20 cellular contexts compared by ENCODE assay signal in genomic region chr3:175301741-175302140, GRCh38.
"Had no signal": no experiment of that assay in that cellular context is flagged by ENCODE, and none has a peak within 500 bp of the region (broad histone marks: within the 10 kb centered on the region; RNA-seq: fewer than 3 reads in every experiment).

No MANE protein-coding gene starts in this region.

- DNase-seq: natural killer cell; occipital lobe; ovary; posterior cingulate gyrus; psoas muscle; right cardiac atrium; right lobe of liver; sigmoid colon; small intestine; stimulated activated CD4-positive, alpha-beta T cell treated with anti-CD3 and anti-CD28 coated beads, Interleukin-15, amount 100 ng/mL, for 24 hours; stimulated activated CD4-positive, alpha-beta T cell treated with anti-CD3 and anti-CD28 coated beads, Interleukin-2, amount 100 ng/mL, for 24 hours; stimulated activated CD4-positive, alpha-beta T cell treated with anti-CD3 and anti-CD28 coated beads, Interleukin-2, amount 100 ng/mL, for 48 hours; stimulated activated CD4-positive, alpha-beta T cell treated with anti-CD3 and anti-CD28 coated beads, Interleukin-4, amount 100 ng/mL, for 24 hours; stimulated activated naive B cell treated with anti-CD40 and anti-IgM and Interleukin-4, amounts not matched to agents 10 μg/mL and 1 μg/mL and 100 μg/mL, for 72 hours; stimulated activated naive CD4-positive, alpha-beta T cell treated with Interleukin-2 at 50 U/mL for 16 hours; stomach; thyroid gland; trophoblast cell; upper lobe of left lung had no signal

- FAIRE-seq: small intestine, urothelium cell line had no signal
